ENCODE assay signal across 18 cellular contexts in the genomic region with DNA sequence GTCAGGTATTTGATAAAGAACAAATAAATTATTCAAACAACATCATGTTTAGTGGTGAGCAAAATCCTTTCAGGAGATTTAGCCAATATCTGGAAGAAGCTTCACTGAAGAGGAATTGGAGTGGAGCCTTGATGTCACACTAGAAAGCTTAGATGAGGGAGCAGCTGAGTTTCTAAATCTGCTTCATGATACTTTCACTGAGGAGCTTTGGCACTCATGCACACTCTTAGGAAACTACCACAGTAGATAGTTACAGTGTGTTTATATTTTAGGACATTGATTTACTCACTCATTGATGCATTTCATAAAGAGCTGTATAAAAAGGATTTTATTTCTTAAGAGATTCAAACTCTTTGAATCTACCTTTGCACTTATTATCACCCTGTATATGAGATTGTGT.
"Had no signal": no experiment of that assay in that cellular context is flagged by ENCODE, and none has a peak within 500 bp of the region (broad histone marks: within the 10 kb centered on the region; RNA-seq: fewer than 3 reads in every experiment).

No MANE protein-coding gene starts in this region.

- H3K9me3 ChIP-seq: esophagus muscularis mucosa, heart right ventricle, left lung, lower lobe of right lung, mucosa of descending colon had no signal

- H3K27ac Mint-ChIP-seq: mesothelial cell of epicardium had no signal

- H3K36me3 ChIP-seq: esophagus muscularis mucosa, heart right ventricle, left lung, lower lobe of right lung had no signal

- DNase-seq: dermis blood vessel endothelial cell; dorsolateral prefrontal cortex; effector CD4-positive, alpha-beta T cell; effector memory CD4-positive, alpha-beta T cell; foreskin keratinocyte; glutamatergic neuron; head of caudate nucleus; heart right ventricle; hippocampal formation; left cardiac atrium; left lung; left ventricle myocardium superior; lower lobe of right lung; mesenchymal stem cell; mucosa of descending colon had no signal

- H3K4me3 Mint-ChIP-seq: mesothelial cell of epicardium had no signal

- H3K4me1 ChIP-seq: esophagus muscularis mucosa, foreskin keratinocyte, heart right ventricle, left lung, lower lobe of right lung had no signal

- H3K4me3 ChIP-seq: coronary artery, dorsolateral prefrontal cortex, esophagus muscularis mucosa, heart right ventricle, left lung, lower lobe of right lung, mucosa of descending colon had no signal

- H3K36me3 Mint-ChIP-seq: mesothelial cell of epicardium had no signal

- H3K27me3 ChIP-seq: dorsolateral prefrontal cortex, esophagus muscularis mucosa, foreskin keratinocyte, left lung had no signal

- H3K9me3 Mint-ChIP-seq: mesothelial cell of epicardium had no signal

- H3K27ac ChIP-seq: coronary artery, dorsolateral prefrontal cortex, esophagus muscularis mucosa, foreskin keratinocyte, heart right ventricle, left lung, lower lobe of right lung had no signal

- ATAC-seq: foreskin keratinocyte, heart right ventricle, left cardiac atrium, left lung, left ventricle myocardium superior, lower lobe of right lung, mucosa of descending colon had no signal
